Comparison of ENCODE assay signal across 12 cellular contexts in the genomic region with DNA sequence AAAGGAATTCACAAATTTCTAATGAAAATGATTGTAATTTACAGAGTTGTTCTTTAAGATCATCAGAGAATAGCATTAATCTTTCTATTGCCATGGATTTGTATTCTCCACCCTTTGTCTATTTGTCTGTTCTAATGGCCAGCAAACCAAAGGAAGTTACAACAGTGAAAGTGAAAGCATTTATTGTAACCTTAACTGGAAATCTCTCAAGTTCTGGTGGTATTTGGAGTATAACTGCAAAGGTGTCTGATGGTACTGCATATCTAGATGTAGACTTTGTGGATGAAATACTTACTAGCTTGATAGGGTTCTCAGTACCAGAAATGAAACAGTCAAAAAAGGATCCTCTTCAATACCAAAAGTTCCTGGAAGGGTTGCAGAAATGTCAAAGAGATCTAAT. TPM values are rescaled to one million over a fixed set of nuclear protein-coding genes. Genes with fewer than 3 reads are reported as not detected.
DNase-seq lines count a peak whose midpoint lies in the region; ATAC-seq and TF ChIP-seq lines count a peak whose summit lies in the region.
"Had no signal": no experiment of that assay in that cellular context is flagged by ENCODE, and none has a peak within 500 bp of the region (broad histone marks: within the 10 kb centered on the region; RNA-seq: fewer than 3 reads in every experiment).

No MANE protein-coding gene starts in this region.

- H3K4me1 ChIP-seq in left lung, result peaks cover 0 to 20% of the 10 kb centered on the region in 2 donors
- H3K4me1 ChIP-seq: sigmoid colon had no signal

- ATAC-seq in GM18511 (IDR thresholded peaks at IDR 0.05; ENCODE audit: unreplicated experiment) (peak; percentile 88), GM21717 (IDR thresholded peaks at IDR 0.05; ENCODE audit: unreplicated experiment) (peak; percentile 76), left lung (peak; percentile 73), sciatic nerve (no peak)
- ATAC-seq: Right ventricle myocardium inferior had no signal

- H3K9me3 ChIP-seq in KOPT-K1 (ENCODE audit: insufficient read depth, low read length, poor library complexity, severe bottlenecking) (no peaks in the 10 kb centered on the region), left lung (no peaks in the 10 kb centered on the region)
- H3K9me3 ChIP-seq: sigmoid colon, suprapubic skin had no signal

- H3K4me3 ChIP-seq in left lung, result no peak overlapping the region
- H3K4me3 ChIP-seq: sigmoid colon, suprapubic skin had no signal

- intact Hi-C loops in left lung (cut with DNase I), result no loop called here
- intact Hi-C loops in sciatic nerve (cut with DNase I), result no loop called here

- in situ Hi-C loops in G401 (cut with HindIII; ENCODE audit: low sequenced_read_pairs), result no loop called here

- no peaks in the 10 kb centered on the region for H3K27me3 ChIP-seq in left lung
- H3K27me3 ChIP-seq: sigmoid colon, suprapubic skin had no signal

- H3K27ac ChIP-seq in KOPT-K1 (ENCODE audit: low read depth, low read length, poor library complexity, severe bottlenecking) (peak overlapping the region; percentile 47), left lung (peak overlapping the region in 1 of 2 donors; percentile 59)
- H3K27ac ChIP-seq: sigmoid colon, suprapubic skin had no signal

- TF ChIP-seq CTCF in left lung (IDR thresholded peaks at IDR 0.05), result no peak

- peaks cover 59% of the 10 kb centered on the region for H3K36me3 ChIP-seq in KOPT-K1 (ENCODE audit: insufficient read depth, low read length)
- H3K36me3 ChIP-seq in left lung, result peaks cover 0 to 4% of the 10 kb centered on the region in 2 donors

- DNase-seq in left lung, result no peak
- no peak for DNase-seq in stimulated activated naive CD4-positive, alpha-beta T cell treated with Interleukin-2 at 50 U/mL for 16 hours (lab: John Stamatoyannopoulos, UW)
- DNase-seq in G401 (ENCODE audit: low spot score), result no peak
- DNase-seq in CD1c-positive myeloid dendritic cell (ENCODE audit: extremely low spot score), result no peak
- no peak for DNase-seq in sciatic nerve (ENCODE audit: low spot score)
- DNase-seq: activated naive CD4-positive, alpha-beta T cell treated with Interleukin-2 at 50 U/mL for 16 hours; sigmoid colon had no signal

RNA-seq across cellular contexts. Expression of gene RMI1, which starts 21.7 kb away (rescaled TPM):
- total RNA-seq in left lung (10 to 100 TPM in 1 of 2 donors, 1 to 10 TPM in 1; 5.9 to 12.1 TPM), sciatic nerve (5.3 TPM)
- total RNA-seq in G401 (2014; rRNA removed; shearing (Covaris generic)), result 19.5 and 19.7 TPM in 2 replicates

RNA-seq across cellular contexts. Expression of gene HNRNPK, which starts 22.3 kb away (rescaled TPM):
- total RNA-seq in left lung (100 to 1,000 TPM; 382 to 458 TPM), sciatic nerve (425 TPM)
- 1,038 and 1,243 TPM in 2 replicates for total RNA-seq in G401 (2014; rRNA removed; shearing (Covaris generic))
